In the genomic region with DNA sequence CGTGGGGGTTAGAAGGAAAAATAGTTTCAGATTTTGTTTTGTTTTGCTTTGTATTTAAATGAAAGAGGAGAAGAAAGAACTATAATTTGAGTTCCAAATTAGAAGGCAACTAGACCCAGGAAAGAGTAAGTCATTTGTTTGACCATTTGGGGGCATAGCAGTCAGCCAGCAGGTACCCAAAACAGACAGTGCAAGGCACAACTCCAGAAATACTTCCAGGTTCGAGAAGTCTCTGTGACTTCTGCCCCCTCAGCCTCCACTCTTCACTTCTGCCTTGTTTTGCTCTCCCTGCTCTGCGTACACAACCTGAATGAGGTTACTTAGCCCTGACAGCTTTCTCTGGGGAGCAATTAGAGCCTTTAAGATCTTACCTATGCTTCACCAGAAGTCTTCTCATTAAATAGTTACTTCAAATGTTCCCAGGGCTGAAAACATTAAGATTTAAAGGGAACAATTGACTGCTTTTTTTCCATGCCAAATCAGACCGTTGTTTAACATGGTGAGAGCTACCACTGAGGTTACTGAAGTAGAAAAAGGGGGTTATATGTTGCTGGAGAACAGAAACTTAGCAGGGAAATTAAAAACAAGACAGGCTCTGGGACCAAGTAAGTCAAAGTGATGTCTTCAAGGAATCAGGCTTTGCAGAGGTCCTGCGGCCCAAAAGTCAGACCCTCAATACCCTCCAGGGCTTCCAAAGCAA, we compare ENCODE assay signal across 12 cellular contexts.
DNase-seq lines count a peak whose midpoint lies in the region; ATAC-seq and TF ChIP-seq lines count a peak whose summit lies in the region.
"Had no signal": no experiment of that assay in that cellular context is flagged by ENCODE, and none has a peak within 500 bp of the region (broad histone marks: within the 10 kb centered on the region; RNA-seq: fewer than 3 reads in every experiment).

No MANE protein-coding gene starts in this region.

- CTCF ChIA-PET in WTC11 (lab: Charles Lee) = interaction anchor here (0.6 to 2.9 kb wide), 17 partner anchors 9 to 334 kb away, joined by 3 to 27 read pairs (median 6); no protein-coding TSS in a partner anchor

- TF ChIP-seq CTCF in GM10266 (IDR thresholded peaks at IDR 0.05; ENCODE audit: control insufficient read depth, insufficient read depth, low read depth, missing control alignments) (peak; percentile 29), WTC11 (IDR thresholded peaks at IDR 0.05) (no peak)

- ATAC-seq in GM19043 (IDR thresholded peaks at IDR 0.05; ENCODE audit: low read depth, unreplicated experiment) (peak; percentile 50), HG02938 (IDR thresholded peaks at IDR 0.05; ENCODE audit: unreplicated experiment) (peak; percentile 43), WTC11 (peak; percentile 46), HG03342 (IDR thresholded peaks at IDR 0.05; ENCODE audit: unreplicated experiment) (no peak)
- ATAC-seq in effector memory CD8-positive, alpha-beta T cell (replicated peaks) = no peak
- ATAC-seq: psoas muscle had no signal

- no peaks in the 10 kb centered on the region for H3K9me3 Mint-ChIP-seq in WTC11
- H3K9me3 Mint-ChIP-seq in effector memory CD8-positive, alpha-beta T cell = peaks cover 0 to 8% of the 10 kb centered on the region in 2 donors
- H3K9me3 Mint-ChIP-seq: stimulated activated naive CD8-positive, alpha-beta T cell treated with anti-CD3 and anti-CD28 coated beads, Interleukin-15, Interleukin-2, amounts not matched to agents 100 ng/mL and 50 ng/mL, for 24 hours had no signal

- H3K4me1 Mint-ChIP-seq in WTC11 = peaks cover 10% of the 10 kb centered on the region
- H3K4me1 Mint-ChIP-seq in effector memory CD8-positive, alpha-beta T cell (ENCODE audit: low read depth in 2 of 2) = no peaks in the 10 kb centered on the region

- POLR2A ChIA-PET in WTC11 (lab: Charles Lee) = no interaction called here

- H3K27me3 Mint-ChIP-seq in WTC11 (ENCODE audit: low read depth) = no peaks in the 10 kb centered on the region; the same call in 1 of the 2 replicates
- peaks cover 0 to 11% of the 10 kb centered on the region in 2 donors for H3K27me3 Mint-ChIP-seq in effector memory CD8-positive, alpha-beta T cell

- H3K4me3 Mint-ChIP-seq in WTC11 = no peak overlapping the region
- H3K4me3 Mint-ChIP-seq in effector memory CD8-positive, alpha-beta T cell = no peak overlapping the region
- H3K4me3 Mint-ChIP-seq: stimulated activated naive CD8-positive, alpha-beta T cell treated with anti-CD3 and anti-CD28 coated beads, Interleukin-15, Interleukin-2, amounts not matched to agents 100 ng/mL and 50 ng/mL, for 24 hours had no signal

- H3K36me3 Mint-ChIP-seq in WTC11 = no peaks in the 10 kb centered on the region
- H3K36me3 Mint-ChIP-seq in effector memory CD8-positive, alpha-beta T cell (ENCODE audit: insufficient read depth) = no peaks in the 10 kb centered on the region

- DNase-seq in GM10266 (ENCODE audit: extremely low spot score) (no peak), WTC11 (ENCODE audit: low spot score) (no peak), NCI-H187 (lab: John Stamatoyannopoulos, UW) (no peak)
- DNase-seq in effector memory CD8-positive, alpha-beta T cell = no peak
- no peak for DNase-seq in stimulated activated CD4-positive, alpha-beta T cell treated with anti-CD3 and anti-CD28 coated beads, Interleukin-12 subunit alpha, Interleukin-12 subunit beta, amount 100 ng/mL, for 4 hours
- DNase-seq: activated CD8-positive, alpha-beta memory T cell treated with anti-CD3 and anti-CD28 coated beads, Interleukin-2, amount 50 U/mL, for 4 hours; psoas muscle; SHP77 had no signal

- no peak overlapping the region for H3K27ac Mint-ChIP-seq in WTC11
- no peak overlapping the region for H3K27ac Mint-ChIP-seq in effector memory CD8-positive, alpha-beta T cell
- H3K27ac Mint-ChIP-seq: stimulated activated naive CD8-positive, alpha-beta T cell treated with anti-CD3 and anti-CD28 coated beads, Interleukin-15, Interleukin-2, amounts not matched to agents 100 ng/mL and 50 ng/mL, for 24 hours had no signal

TF ChIP-seq in WTC11, 78 proteins besides CTCF, POLR2A, EP300 and RAD21 (continues in another document):
- TF ChIP-seq, protein P1, sequence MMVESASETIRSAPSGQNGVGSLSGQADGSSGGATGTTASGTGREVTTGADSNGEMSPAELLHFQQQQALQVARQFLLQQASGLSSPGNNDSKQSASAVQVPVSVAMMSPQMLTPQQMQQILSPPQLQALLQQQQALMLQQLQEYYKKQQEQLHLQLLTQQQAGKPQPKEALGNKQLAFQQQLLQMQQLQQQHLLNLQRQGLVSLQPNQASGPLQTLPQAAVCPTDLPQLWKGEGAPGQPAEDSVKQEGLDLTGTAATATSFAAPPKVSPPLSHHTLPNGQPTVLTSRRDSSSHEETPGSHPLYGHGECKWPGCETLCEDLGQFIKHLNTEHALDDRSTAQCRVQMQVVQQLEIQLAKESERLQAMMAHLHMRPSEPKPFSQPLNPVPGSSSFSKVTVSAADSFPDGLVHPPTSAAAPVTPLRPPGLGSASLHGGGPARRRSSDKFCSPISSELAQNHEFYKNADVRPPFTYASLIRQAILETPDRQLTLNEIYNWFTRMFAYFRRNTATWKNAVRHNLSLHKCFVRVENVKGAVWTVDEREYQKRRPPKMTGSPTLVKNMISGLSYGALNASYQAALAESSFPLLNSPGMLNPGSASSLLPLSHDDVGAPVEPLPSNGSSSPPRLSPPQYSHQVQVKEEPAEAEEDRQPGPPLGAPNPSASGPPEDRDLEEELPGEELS (CRISPR knock-in tag; IDR thresholded peaks at IDR 0.05) = no peak
- TF ChIP-seq ZNF138 (CRISPR knock-in tag; conservative IDR thresholded peaks at IDR 0.05) = no peak
- TF ChIP-seq JUN (CRISPR knock-in tag; IDR thresholded peaks at IDR 0.05) = no peak
- TF ChIP-seq GRHL2 (CRISPR knock-in tag; IDR thresholded peaks at IDR 0.05; ENCODE audit: insufficient replicate concordance, severe bottlenecking) = no peak
- no peak for TF ChIP-seq OVOL2 (CRISPR knock-in tag; IDR thresholded peaks at IDR 0.05; ENCODE audit: borderline replicate concordance)
- TF ChIP-seq NFATC4 (CRISPR knock-in tag; IDR thresholded peaks at IDR 0.05) = no peak
- TF ChIP-seq, protein P2, sequence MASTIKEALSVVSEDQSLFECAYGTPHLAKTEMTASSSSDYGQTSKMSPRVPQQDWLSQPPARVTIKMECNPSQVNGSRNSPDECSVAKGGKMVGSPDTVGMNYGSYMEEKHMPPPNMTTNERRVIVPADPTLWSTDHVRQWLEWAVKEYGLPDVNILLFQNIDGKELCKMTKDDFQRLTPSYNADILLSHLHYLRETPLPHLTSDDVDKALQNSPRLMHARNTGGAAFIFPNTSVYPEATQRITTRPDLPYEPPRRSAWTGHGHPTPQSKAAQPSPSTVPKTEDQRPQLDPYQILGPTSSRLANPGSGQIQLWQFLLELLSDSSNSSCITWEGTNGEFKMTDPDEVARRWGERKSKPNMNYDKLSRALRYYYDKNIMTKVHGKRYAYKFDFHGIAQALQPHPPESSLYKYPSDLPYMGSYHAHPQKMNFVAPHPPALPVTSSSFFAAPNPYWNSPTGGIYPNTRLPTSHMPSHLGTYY (CRISPR knock-in tag; IDR thresholded peaks at IDR 0.05) = no peak
- no peak for TF ChIP-seq TEAD1 (CRISPR knock-in tag; IDR thresholded peaks at IDR 0.05)
- TF ChIP-seq NFYB (CRISPR knock-in tag; conservative IDR thresholded peaks at IDR 0.05; ENCODE audit: low read depth) = no peak
- TF ChIP-seq, protein P3, sequence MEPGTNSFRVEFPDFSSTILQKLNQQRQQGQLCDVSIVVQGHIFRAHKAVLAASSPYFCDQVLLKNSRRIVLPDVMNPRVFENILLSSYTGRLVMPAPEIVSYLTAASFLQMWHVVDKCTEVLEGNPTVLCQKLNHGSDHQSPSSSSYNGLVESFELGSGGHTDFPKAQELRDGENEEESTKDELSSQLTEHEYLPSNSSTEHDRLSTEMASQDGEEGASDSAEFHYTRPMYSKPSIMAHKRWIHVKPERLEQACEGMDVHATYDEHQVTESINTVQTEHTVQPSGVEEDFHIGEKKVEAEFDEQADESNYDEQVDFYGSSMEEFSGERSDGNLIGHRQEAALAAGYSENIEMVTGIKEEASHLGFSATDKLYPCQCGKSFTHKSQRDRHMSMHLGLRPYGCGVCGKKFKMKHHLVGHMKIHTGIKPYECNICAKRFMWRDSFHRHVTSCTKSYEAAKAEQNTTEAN (CRISPR knock-in tag; IDR thresholded peaks at IDR 0.05) = no peak
- TF ChIP-seq NR3C1 (CRISPR knock-in tag; conservative IDR thresholded peaks at IDR 0.05; ENCODE audit: low read depth) = no peak
- no peak for TF ChIP-seq KAT7 (CRISPR knock-in tag; IDR thresholded peaks at IDR 0.05; ENCODE audit: borderline replicate concordance)
- TF ChIP-seq, protein P4, sequence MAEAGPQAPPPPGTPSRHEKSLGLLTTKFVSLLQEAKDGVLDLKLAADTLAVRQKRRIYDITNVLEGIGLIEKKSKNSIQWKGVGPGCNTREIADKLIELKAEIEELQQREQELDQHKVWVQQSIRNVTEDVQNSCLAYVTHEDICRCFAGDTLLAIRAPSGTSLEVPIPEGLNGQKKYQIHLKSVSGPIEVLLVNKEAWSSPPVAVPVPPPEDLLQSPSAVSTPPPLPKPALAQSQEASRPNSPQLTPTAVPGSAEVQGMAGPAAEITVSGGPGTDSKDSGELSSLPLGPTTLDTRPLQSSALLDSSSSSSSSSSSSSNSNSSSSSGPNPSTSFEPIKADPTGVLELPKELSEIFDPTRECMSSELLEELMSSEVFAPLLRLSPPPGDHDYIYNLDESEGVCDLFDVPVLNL (CRISPR knock-in tag; IDR thresholded peaks at IDR 0.05; ENCODE audit: borderline replicate concordance, low read depth) = no peak
- TF ChIP-seq, protein P5, sequence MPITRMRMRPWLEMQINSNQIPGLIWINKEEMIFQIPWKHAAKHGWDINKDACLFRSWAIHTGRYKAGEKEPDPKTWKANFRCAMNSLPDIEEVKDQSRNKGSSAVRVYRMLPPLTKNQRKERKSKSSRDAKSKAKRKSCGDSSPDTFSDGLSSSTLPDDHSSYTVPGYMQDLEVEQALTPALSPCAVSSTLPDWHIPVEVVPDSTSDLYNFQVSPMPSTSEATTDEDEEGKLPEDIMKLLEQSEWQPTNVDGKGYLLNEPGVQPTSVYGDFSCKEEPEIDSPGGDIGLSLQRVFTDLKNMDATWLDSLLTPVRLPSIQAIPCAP (CRISPR knock-in tag; IDR thresholded peaks at IDR 0.05) = no peak
- no peak for TF ChIP-seq ZNF416 (CRISPR knock-in tag; IDR thresholded peaks at IDR 0.05)

Comparison
In these comparisons a context has a peak if more than half of its experiments do, and no peak if none do; other contexts are left out.
1. ATAC-seq: peak in GM19043 (single experiment), HG02938 (single experiment) and WTC11 (single experiment); none in effector memory CD8-positive, alpha-beta T cell (single experiment) and HG03342 (single experiment).